ENCODE assay signal across 24 cellular contexts in the genomic region with DNA sequence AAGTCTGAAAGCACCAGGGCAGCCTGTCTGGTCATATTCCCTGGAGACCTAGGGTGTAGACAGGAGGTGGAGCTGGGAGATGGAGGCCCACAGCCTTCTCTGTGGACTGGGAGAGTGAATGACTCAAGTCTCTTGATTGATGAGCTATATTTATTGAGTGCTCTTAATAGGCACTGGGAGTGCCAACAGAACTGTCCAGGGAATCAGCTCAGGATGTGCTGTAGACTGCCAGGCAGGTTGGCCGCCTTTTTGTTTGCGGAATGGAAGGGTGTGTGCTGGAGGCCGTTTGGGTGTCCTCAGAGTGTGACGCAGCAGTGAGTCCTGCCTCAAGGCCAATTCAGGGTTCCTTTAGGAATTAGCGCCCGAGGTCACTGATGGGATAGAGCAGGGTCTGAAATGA. TPM values are rescaled to one million over a fixed set of nuclear protein-coding genes. Genes with fewer than 3 reads are reported as not detected.
A peak's percentile ranks its signal among the peaks of the same experiment; 100 is the strongest.
DNase-seq lines count a peak whose midpoint lies in the region; ATAC-seq and TF ChIP-seq lines count a peak whose summit lies in the region.
"Had no signal": no experiment of that assay in that cellular context is flagged by ENCODE, and none has a peak within 500 bp of the region (broad histone marks: within the 10 kb centered on the region; RNA-seq: fewer than 3 reads in every experiment).

No MANE protein-coding gene starts in this region.

- no peaks in the 10 kb centered on the region for H3K4me1 ChIP-seq in H9 (ENCODE audit: insufficient read depth, low read length)
- H3K4me1 ChIP-seq in RWPE2 (ENCODE audit: insufficient read depth, poor library complexity, severe bottlenecking): no peaks in the 10 kb centered on the region
- H3K4me1 ChIP-seq in endodermal cell (ENCODE audit: control insufficient read depth, insufficient read depth, low read length): no peaks in the 10 kb centered on the region
- H3K4me1 ChIP-seq: esophagus squamous epithelium, pancreas, tibial nerve had no signal

- H3K27me3 Mint-ChIP-seq in H9 (ENCODE audit: low read depth) (no peaks in the 10 kb centered on the region), endodermal cell (ENCODE audit: insufficient read depth) (no peaks in the 10 kb centered on the region), progenitor cell of endocrine pancreas (no peaks in the 10 kb centered on the region)
- H3K27me3 Mint-ChIP-seq: naive thymus-derived CD8-positive, alpha-beta T cell; stimulated activated naive CD8-positive, alpha-beta T cell treated with anti-CD3 and anti-CD28 coated beads, Interleukin-15, Interleukin-2, amounts not matched to agents 100 ng/mL and 50 ng/mL, for 24 hours had no signal

- no peak overlapping the region for H2AK5ac ChIP-seq in H9 (ENCODE audit: insufficient read length, low read length)

- H3K36me3 ChIP-seq in RWPE2 (ENCODE audit: low read depth) (peaks cover 98% of the 10 kb centered on the region), endodermal cell (ENCODE audit: control insufficient read depth, insufficient read depth, low read length) (peaks cover 93% of the 10 kb centered on the region)

- no peak overlapping the region for H3K4me2 ChIP-seq in H9 (ENCODE audit: insufficient read depth, insufficient read length, low read length)

- no peak for ATAC-seq in RWPE2 (ENCODE audit: low read depth)
- no peak for ATAC-seq in HG03439 (IDR thresholded peaks at IDR 0.05; ENCODE audit: unreplicated experiment)
- ATAC-seq in GM19328 (IDR thresholded peaks at IDR 0.05; ENCODE audit: unreplicated experiment): no peak
- ATAC-seq: activated T-cell treated with anti-CD3 and anti-CD28 coated beads, Interleukin-2, amount 50 U/mL, for 72 hours; CD8-positive, alpha-beta T cell; naive thymus-derived CD8-positive, alpha-beta T cell had no signal

- no peak overlapping the region for H2BK15ac ChIP-seq in H9 (ENCODE audit: low read depth, low read length)

- H3K4me3 Mint-ChIP-seq in H9 (no peak overlapping the region), endodermal cell (no peak overlapping the region), progenitor cell of endocrine pancreas (ENCODE audit: low read depth) (no peak overlapping the region)
- H3K4me3 Mint-ChIP-seq: activated T-cell treated with anti-CD3 and anti-CD28 coated beads, Interleukin-2, amount 50 U/mL, for 72 hours; CD8-positive, alpha-beta T cell; stimulated activated naive CD8-positive, alpha-beta T cell treated with anti-CD3 and anti-CD28 coated beads, Interleukin-15, Interleukin-2, amounts not matched to agents 100 ng/mL and 50 ng/mL, for 24 hours had no signal

- no peak overlapping the region for H2AFZ ChIP-seq in H9 (ENCODE audit: low read length)

- TF ChIP-seq CTCF in H9 (conservative IDR thresholded peaks at IDR 0.05): no peak
- TF ChIP-seq CTCF in RWPE2 (IDR thresholded peaks at IDR 0.05; ENCODE audit: poor library complexity, severe bottlenecking): no peak
- TF ChIP-seq CTCF in endodermal cell (conservative IDR thresholded peaks at IDR 0.05): no peak
- TF ChIP-seq CTCF in progenitor cell of endocrine pancreas (IDR thresholded peaks at IDR 0.05; ENCODE audit: unreplicated experiment): no peak

- H3K18ac ChIP-seq in H9 (ENCODE audit: insufficient read length, low read depth, low read length): no peak overlapping the region

- H3K27me3 ChIP-seq in H9 (ENCODE audit: insufficient read depth, low read length) (no peaks in the 10 kb centered on the region), RWPE2 (ENCODE audit: insufficient read depth, poor library complexity, severe bottlenecking) (no peaks in the 10 kb centered on the region), endodermal cell (ENCODE audit: control insufficient read depth, insufficient read depth, low read length, poor library complexity, severe bottlenecking) (no peaks in the 10 kb centered on the region)
- H3K27me3 ChIP-seq: esophagus squamous epithelium, pancreas, Peyer's patch, tibial nerve had no signal

- no peak overlapping the region for H2BK20ac ChIP-seq in H9 (ENCODE audit: low read depth, low read length, poor library complexity, severe bottlenecking)

- H3K9ac ChIP-seq in H9 (ENCODE audit: extremely low read depth, insufficient read length, low read length) (no peak overlapping the region), endodermal cell (ENCODE audit: extremely low read depth, low read length, poor library complexity, severe bottlenecking) (no peak overlapping the region)

- no peak overlapping the region for H3K4ac ChIP-seq in H9 (ENCODE audit: low read depth, low read length)

- no peaks in the 10 kb centered on the region for H3K79me1 ChIP-seq in H9 (ENCODE audit: insufficient read depth, low read depth, low read length, poor library complexity, severe bottlenecking)

- no peaks in the 10 kb centered on the region for H4K20me1 ChIP-seq in H9 (ENCODE audit: control insufficient read depth, insufficient read depth, insufficient read length)

- no peak overlapping the region for H3K27ac ChIP-seq in H9 (ENCODE audit: insufficient read length, low read depth, low read length)
- no peak overlapping the region for H3K27ac ChIP-seq in RWPE2 (ENCODE audit: poor library complexity, severe bottlenecking)
- no peak overlapping the region for H3K27ac ChIP-seq in endodermal cell (ENCODE audit: low read depth, low read length)
- H3K27ac ChIP-seq: esophagus squamous epithelium, pancreas, Peyer's patch, skin epidermis, tibial nerve had no signal

- H3T11ph ChIP-seq in H9 (ENCODE audit: low read length): no peak overlapping the region

- H3K9me3 Mint-ChIP-seq in H9 (no peaks in the 10 kb centered on the region), endodermal cell (no peaks in the 10 kb centered on the region), progenitor cell of endocrine pancreas (ENCODE audit: low read depth) (no peaks in the 10 kb centered on the region)
- H3K9me3 Mint-ChIP-seq: activated T-cell treated with anti-CD3 and anti-CD28 coated beads, Interleukin-2, amount 50 U/mL, for 72 hours; naive thymus-derived CD8-positive, alpha-beta T cell; stimulated activated naive CD8-positive, alpha-beta T cell treated with anti-CD3 and anti-CD28 coated beads, Interleukin-15, Interleukin-2, amounts not matched to agents 100 ng/mL and 50 ng/mL, for 24 hours had no signal

- H4K5ac ChIP-seq in H9 (ENCODE audit: insufficient read length, low read depth, low read length): no peak overlapping the region

- H3K27ac Mint-ChIP-seq in H9 (peak overlapping the region in 2 of 3 experiments; percentile 19 to 88; a peak in 3 of 7 replicates), endodermal cell (peak overlapping the region; percentile 44), progenitor cell of endocrine pancreas (peak overlapping the region; percentile 84)
- H3K27ac Mint-ChIP-seq: activated T-cell treated with anti-CD3 and anti-CD28 coated beads, Interleukin-2, amount 50 U/mL, for 72 hours; CD8-positive, alpha-beta T cell had no signal

- H3K9me3 ChIP-seq in H9 (ENCODE audit: control insufficient read depth, low read depth, low read length): no peaks in the 10 kb centered on the region
- H3K9me3 ChIP-seq in RWPE2 (ENCODE audit: severe bottlenecking): no peaks in the 10 kb centered on the region
- no peaks in the 10 kb centered on the region for H3K9me3 ChIP-seq in endodermal cell (ENCODE audit: control insufficient read depth, low read length)
- H3K9me3 ChIP-seq: esophagus squamous epithelium, pancreas, Peyer's patch, tibial nerve had no signal

- no CpG with 5 or more reads among the region's 6 CpGs for WGBS in H9 (ENCODE audit: extremely low coverage, insufficient read length, low lambda C conversion rate)
- WGBS in endodermal cell (ENCODE audit: insufficient coverage in 1 of 2, insufficient read length in 1 of 2), 2 experiments: 95 to 97% methylated on average over 6 of the region's 6 CpGs

- H3K14ac ChIP-seq in H9 (ENCODE audit: insufficient read depth, low read length): no peak overlapping the region

- no peaks in the 10 kb centered on the region for H3K23me2 ChIP-seq in H9 (ENCODE audit: insufficient read length, low read depth, low read length, poor library complexity, severe bottlenecking)

- no peak overlapping the region for H2BK120ac ChIP-seq in H9 (ENCODE audit: low read depth, low read length, poor library complexity, severe bottlenecking)

- H3K36me3 Mint-ChIP-seq in H9 (ENCODE audit: insufficient read depth in 1 of 3, low read depth in 3 of 3): peaks cover 73 to 93% (median 91%) of the 10 kb centered on the region in 3 experiments
- peaks cover 90% of the 10 kb centered on the region for H3K36me3 Mint-ChIP-seq in endodermal cell (ENCODE audit: low read depth)
- H3K36me3 Mint-ChIP-seq in progenitor cell of endocrine pancreas (ENCODE audit: insufficient read depth): peaks cover 47% of the 10 kb centered on the region

- H3K23ac ChIP-seq in H9 (ENCODE audit: insufficient read length, low read depth, low read length): no peak overlapping the region

- no peaks in the 10 kb centered on the region for H3K79me2 ChIP-seq in H9 (ENCODE audit: insufficient read depth, low read length)

- no peak overlapping the region for H4K91ac ChIP-seq in H9 (ENCODE audit: insufficient read length, low read depth, low read length)

- no peak overlapping the region for H3K56ac ChIP-seq in H9 (ENCODE audit: insufficient read length, low read depth, low read length)

- H3K4me3 ChIP-seq in RWPE2 (ENCODE audit: severe bottlenecking): no peak overlapping the region
- no peak overlapping the region for H3K4me3 ChIP-seq in endodermal cell (ENCODE audit: low read length)
- H3K4me3 ChIP-seq: esophagus squamous epithelium, pancreas, Peyer's patch, skin epidermis, tibial nerve had no signal

- no peak overlapping the region for H2BK5ac ChIP-seq in H9 (ENCODE audit: insufficient read length, low read length)

- H4K8ac ChIP-seq in H9 (replicated peaks; ENCODE audit: insufficient read length, low read depth, low read length): no peak overlapping the region

- H3K4me1 Mint-ChIP-seq in H9: no peaks in the 10 kb centered on the region
- no peaks in the 10 kb centered on the region for H3K4me1 Mint-ChIP-seq in endodermal cell
- peaks cover 11% of the 10 kb centered on the region for H3K4me1 Mint-ChIP-seq in progenitor cell of endocrine pancreas (ENCODE audit: low read depth)

- no peak overlapping the region for H2BK12ac ChIP-seq in H9 (ENCODE audit: insufficient read length, low read depth, low read length)

- DNase-seq in H9 (no peak), RWPE2 (ENCODE audit: low spot score) (peak; percentile 25), endodermal cell (no peak), progenitor cell of endocrine pancreas (ENCODE audit: low spot score, unreplicated experiment) (no peak), NCI-H526 treated with DMSO at 0.1 percent for 48 hours (lab: John Stamatoyannopoulos, UW) (no peak)
- DNase-seq: activated CD4-positive, CD25-positive, alpha-beta regulatory T cell; activated T-cell treated with anti-CD3 and anti-CD28 coated beads, Interleukin-2, amount 50 U/mL, for 72 hours; CD8-positive, alpha-beta T cell; DMS53; esophagus squamous epithelium; GF-D8; KBM-7; mesendoderm; naive thymus-derived CD8-positive, alpha-beta T cell; NCI-H187; NCI-H446 treated with DMSO at 0.1 percent for 48 hours; NK-92 treated with Interleukin-12 subunit alpha and Interleukin-12 subunit beta, amount 100 ng/mL, for 24 hours had no signal

RNA-seq across cellular contexts. Expression of gene POMT1, which starts 33.3 kb away (rescaled TPM):
- total RNA-seq in H9 (2021) (34.0 and 34.1 TPM in 2 replicates), endodermal cell (10 to 100 TPM; 42.3 to 53.8 TPM), progenitor cell of endocrine pancreas (61.0 and 64.3 TPM in 2 replicates)
- polyA plus RNA-seq in endodermal cell (2013, experiment 1 of 2): 42.0 TPM
- 35.6 TPM for polyA plus RNA-seq in endodermal cell (2013, experiment 2 of 2)
